ENCODE assay signal across 17 cellular contexts in the genomic region with DNA sequence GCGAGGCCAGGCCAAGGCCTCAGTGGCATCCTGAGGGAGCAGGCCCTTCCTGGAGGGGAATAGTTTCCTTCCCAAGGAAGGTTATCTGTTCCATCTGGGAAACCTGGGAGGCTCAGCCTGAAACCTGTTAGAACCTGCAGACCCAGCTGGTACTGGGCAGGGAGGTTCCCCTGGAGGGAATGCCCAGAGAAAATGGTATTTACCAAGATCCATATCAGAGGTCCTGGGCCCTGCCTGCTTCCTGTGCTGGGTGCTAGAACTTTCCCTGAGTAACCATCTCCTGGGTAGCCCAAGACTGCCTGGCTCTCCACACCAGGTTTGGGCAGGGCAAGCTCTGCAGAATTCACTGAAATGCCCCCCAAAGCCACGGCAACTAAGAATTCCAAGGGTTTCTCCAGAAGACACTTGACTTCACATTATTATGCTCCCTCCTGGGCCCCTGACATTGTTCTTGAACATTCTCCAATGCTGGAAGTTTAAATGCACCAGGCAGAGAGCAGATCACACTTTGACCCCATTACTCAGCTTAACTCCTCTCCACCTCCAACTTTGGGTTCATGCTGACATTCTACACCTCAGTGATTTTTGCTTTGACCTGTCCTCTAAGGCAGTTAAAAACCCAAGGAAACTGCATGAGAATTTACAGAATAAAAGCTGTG. TPM values are rescaled to one million over a fixed set of nuclear protein-coding genes. Genes with fewer than 3 reads are reported as not detected.
A peak's percentile ranks its signal among the peaks of the same experiment; 100 is the strongest.
DNase-seq lines count a peak whose midpoint lies in the region; ATAC-seq and TF ChIP-seq lines count a peak whose summit lies in the region.
"Had no signal": no experiment of that assay in that cellular context is flagged by ENCODE, and none has a peak within 500 bp of the region (broad histone marks: within the 10 kb centered on the region; RNA-seq: fewer than 3 reads in every experiment).

No MANE protein-coding gene starts in this region.

- peaks cover 16 to 89% (median 17%) of the 10 kb centered on the region in 3 donors for H3K4me1 ChIP-seq in esophagus squamous epithelium

- H3K27ac Mint-ChIP-seq in activated naive CD8-positive, alpha-beta T cell treated with anti-CD3 and anti-CD28 coated beads, Interleukin-2, amount 50 U/mL, for 24 hours, result peak overlapping the region; percentile 50
- H3K27ac Mint-ChIP-seq in activated naive CD8-positive, alpha-beta T cell treated with anti-CD3 and anti-CD28 coated beads for 36 hours, result no peak overlapping the region
- peak overlapping the region; percentile 97 for H3K27ac Mint-ChIP-seq in nephron progenitor cell
- H3K27ac Mint-ChIP-seq: activated T-cell treated with anti-CD3 and anti-CD28 coated beads, Interleukin-2, amount 50 U/mL, for 72 hours had no signal

- intact Hi-C loops in esophagus squamous epithelium (cut with DNase I), result no loop called here

- TF ChIP-seq CTCF in esophagus squamous epithelium (IDR thresholded peaks at IDR 0.05) (no peak), nephron progenitor cell (IDR thresholded peaks at IDR 0.05) (no peak)

- no peaks in the 10 kb centered on the region for H3K9me3 Mint-ChIP-seq in activated naive CD8-positive, alpha-beta T cell treated with anti-CD3 and anti-CD28 coated beads, Interleukin-2, amount 50 U/mL, for 24 hours
- no peaks in the 10 kb centered on the region for H3K9me3 Mint-ChIP-seq in activated naive CD8-positive, alpha-beta T cell treated with anti-CD3 and anti-CD28 coated beads for 36 hours
- no peaks in the 10 kb centered on the region for H3K9me3 Mint-ChIP-seq in nephron progenitor cell
- H3K9me3 Mint-ChIP-seq: activated T-cell treated with anti-CD3 and anti-CD28 coated beads, Interleukin-2, amount 50 U/mL, for 72 hours had no signal

- WGBS in esophagus squamous epithelium, 2 donors, result 34 to 63% methylated on average over 2 of the region's 2 CpGs

- TF ChIP-seq POLR2A in esophagus squamous epithelium (IDR thresholded peaks at IDR 0.05), result no peak

- peaks cover 72% of the 10 kb centered on the region for H3K27me3 Mint-ChIP-seq in activated naive CD8-positive, alpha-beta T cell treated with anti-CD3 and anti-CD28 coated beads, Interleukin-2, amount 50 U/mL, for 24 hours
- peaks cover 68% of the 10 kb centered on the region for H3K27me3 Mint-ChIP-seq in activated naive CD8-positive, alpha-beta T cell treated with anti-CD3 and anti-CD28 coated beads for 36 hours
- peaks cover 39% of the 10 kb centered on the region for H3K27me3 Mint-ChIP-seq in nephron progenitor cell (ENCODE audit: low read depth, poor library complexity)

- peaks cover 47% of the 10 kb centered on the region for H3K4me1 Mint-ChIP-seq in activated naive CD8-positive, alpha-beta T cell treated with anti-CD3 and anti-CD28 coated beads, Interleukin-2, amount 50 U/mL, for 24 hours
- H3K4me1 Mint-ChIP-seq in activated naive CD8-positive, alpha-beta T cell treated with anti-CD3 and anti-CD28 coated beads for 36 hours, result peaks cover 35% of the 10 kb centered on the region
- H3K4me1 Mint-ChIP-seq in nephron progenitor cell, result peaks cover 79% of the 10 kb centered on the region

- H3K27me3 ChIP-seq in esophagus squamous epithelium, result peaks cover 0 to 18% (median 0%) of the 10 kb centered on the region in 4 donors
- H3K27me3 ChIP-seq: MG63 had no signal

- no peaks in the 10 kb centered on the region for H3K36me3 Mint-ChIP-seq in activated naive CD8-positive, alpha-beta T cell treated with anti-CD3 and anti-CD28 coated beads, Interleukin-2, amount 50 U/mL, for 24 hours (ENCODE audit: low read depth)
- no peaks in the 10 kb centered on the region for H3K36me3 Mint-ChIP-seq in activated naive CD8-positive, alpha-beta T cell treated with anti-CD3 and anti-CD28 coated beads for 36 hours
- H3K36me3 Mint-ChIP-seq in nephron progenitor cell (ENCODE audit: low read depth), result peaks cover 5% of the 10 kb centered on the region

- DNase-seq in activated naive CD8-positive, alpha-beta T cell treated with anti-CD3 and anti-CD28 coated beads, Interleukin-2, amount 50 U/mL, for 24 hours, result no peak
- DNase-seq in activated naive CD8-positive, alpha-beta T cell treated with anti-CD3 and anti-CD28 coated beads for 36 hours, result no peak
- DNase-seq in esophagus squamous epithelium (lab: John Stamatoyannopoulos, UW) (no peak), nephron progenitor cell (no peak), NCI-H69 (lab: John Stamatoyannopoulos, UW) (no peak), Kasumi-1 (lab: John Stamatoyannopoulos, UW) (no peak)
- DNase-seq in stimulated activated CD4-positive, alpha-beta T cell treated with anti-CD3 and anti-CD28 coated beads, Interleukin-4, amount 100 ng/mL, for 1 hour, result no peak
- DNase-seq: activated CD4-positive, alpha-beta T cell treated with anti-CD3 and anti-CD28 coated beads, Interleukin-2, amount 50 U/mL, for 1 hour; activated T-cell treated with anti-CD3 and anti-CD28 coated beads, Interleukin-2, amount 50 U/mL, for 72 hours; amygdala; dermis blood vessel endothelial cell; MG63; NCI-H2029 treated with DMSO at 0.1 percent for 48 hours; NCI-H748 treated with DMSO at 0.1 percent for 48 hours; stimulated activated CD4-positive, alpha-beta T cell treated with anti-CD3 and anti-CD28 coated beads, Interleukin-2, amount 100 ng/mL, for 48 hours; upper lobe of left lung had no signal

- no peak for ATAC-seq in activated naive CD8-positive, alpha-beta T cell treated with anti-CD3 and anti-CD28 coated beads, Interleukin-2, amount 50 U/mL, for 24 hours
- no peak for ATAC-seq in GM19328 (IDR thresholded peaks at IDR 0.05; ENCODE audit: unreplicated experiment)
- ATAC-seq: activated T-cell treated with anti-CD3 and anti-CD28 coated beads, Interleukin-2, amount 50 U/mL, for 72 hours had no signal

- H3K4me3 Mint-ChIP-seq in activated naive CD8-positive, alpha-beta T cell treated with anti-CD3 and anti-CD28 coated beads, Interleukin-2, amount 50 U/mL, for 24 hours, result no peak overlapping the region
- H3K4me3 Mint-ChIP-seq in activated naive CD8-positive, alpha-beta T cell treated with anti-CD3 and anti-CD28 coated beads for 36 hours, result no peak overlapping the region
- H3K4me3 Mint-ChIP-seq in nephron progenitor cell, result peak overlapping the region; percentile 91

- H3K4me3 ChIP-seq in esophagus squamous epithelium, result peak overlapping the region; percentile 52 to 75 (median 62)
- H3K4me3 ChIP-seq: upper lobe of left lung had no signal

- peak overlapping the region; percentile 12 to 88 (median 82) for H3K27ac ChIP-seq in esophagus squamous epithelium
- H3K27ac ChIP-seq: upper lobe of left lung had no signal

- no peaks in the 10 kb centered on the region for H3K36me3 ChIP-seq in esophagus squamous epithelium
- H3K36me3 ChIP-seq: MG63, upper lobe of left lung had no signal

- no peaks in the 10 kb centered on the region for H3K9me3 ChIP-seq in esophagus squamous epithelium
- H3K9me3 ChIP-seq: MG63, upper lobe of left lung had no signal

RNA-seq across cellular contexts. Expression of a gene that starts 2.0 kb away (rescaled TPM):
- total RNA-seq in activated naive CD8-positive, alpha-beta T cell treated with anti-CD3 and anti-CD28 coated beads for 36 hours, result under 1 TPM in 1 of 2 experiments, not detected in 1; 0.39 TPM
- total RNA-seq in esophagus squamous epithelium, result 100 to 1,000 TPM; 126 to 156 (median 143) TPM

Comparison
In these comparisons a context has a peak if more than half of its experiments do, and no peak if none do; other contexts are left out.
1. RNA of a gene that starts 2.0 kb away (total RNA-seq): 126 to 156 TPM in esophagus squamous epithelium; 0.39 TPM in activated naive CD8-positive, alpha-beta T cell treated with anti-CD3 and anti-CD28 coated beads for 36 hours; every median in the first group is over 10 times any median in the second.